ENCODE assay signal across 8 cellular contexts in genomic region chr11:88103337-88104206, GRCh38.
DNase-seq lines count a peak whose midpoint lies in the region; ATAC-seq and FAIRE-seq lines count a peak whose summit lies in the region.

No MANE protein-coding gene starts in this region.

- H3K4me1 Mint-ChIP-seq in activated naive CD8-positive, alpha-beta T cell treated with anti-CD3 and anti-CD28 coated beads, Interleukin-2, amount 50 U/mL, for 24 hours: no peaks in the 10 kb centered on the region

- intact Hi-C loops in left colon (cut with DNase I, micrococcal nuclease): no loop called here

- ATAC-seq in HG03135 (IDR thresholded peaks at IDR 0.05; ENCODE audit: unreplicated experiment) (peak; percentile 82), left colon (peak; percentile 86)
- ATAC-seq in activated naive CD8-positive, alpha-beta T cell treated with anti-CD3 and anti-CD28 coated beads, Interleukin-2, amount 50 U/mL, for 24 hours: peak; percentile 79

- DNase-seq in NCI-H1694 treated with DMSO at 0.1 percent for 48 hours (lab: John Stamatoyannopoulos, UW) (peak; percentile 7), NCI-H1694 (lab: John Stamatoyannopoulos, UW) (no peak), GM19239 (ENCODE audit: insufficient read length, low spot score) (peak; percentile 16), NOMO-1 treated with DMSO at 0.1 percent for 48 hours (lab: John Stamatoyannopoulos, UW; ENCODE audit: unreplicated experiment) (peak; percentile 30), left colon (peak in 1 of 2 donors; percentile 6), superior temporal gyrus (ENCODE audit: extremely low spot score) (no peak)
- peak; percentile 16 for DNase-seq in activated naive CD8-positive, alpha-beta T cell treated with anti-CD3 and anti-CD28 coated beads, Interleukin-2, amount 50 U/mL, for 24 hours

- H3K4me3 Mint-ChIP-seq in activated naive CD8-positive, alpha-beta T cell treated with anti-CD3 and anti-CD28 coated beads, Interleukin-2, amount 50 U/mL, for 24 hours: no peak overlapping the region

- H3K36me3 Mint-ChIP-seq in activated naive CD8-positive, alpha-beta T cell treated with anti-CD3 and anti-CD28 coated beads, Interleukin-2, amount 50 U/mL, for 24 hours (ENCODE audit: low read depth): no peaks in the 10 kb centered on the region

- no peak overlapping the region for H3K27ac Mint-ChIP-seq in activated naive CD8-positive, alpha-beta T cell treated with anti-CD3 and anti-CD28 coated beads, Interleukin-2, amount 50 U/mL, for 24 hours

- no peaks in the 10 kb centered on the region for H3K9me3 Mint-ChIP-seq in activated naive CD8-positive, alpha-beta T cell treated with anti-CD3 and anti-CD28 coated beads, Interleukin-2, amount 50 U/mL, for 24 hours

- H3K27me3 Mint-ChIP-seq in activated naive CD8-positive, alpha-beta T cell treated with anti-CD3 and anti-CD28 coated beads, Interleukin-2, amount 50 U/mL, for 24 hours: peaks cover 11% of the 10 kb centered on the region

- peak; percentile 4 for FAIRE-seq in GM19239 (lab: Jason Lieb, UNC)

Comparison
In these comparisons a context has a peak if more than half of its experiments do, and no peak if none do; other contexts are left out.
1. DNase-seq: peak in NCI-H1694 treated with DMSO at 0.1 percent for 48 hours (single experiment), GM19239 (single experiment), NOMO-1 treated with DMSO at 0.1 percent for 48 hours (single experiment) and activated naive CD8-positive, alpha-beta T cell treated with anti-CD3 and anti-CD28 coated beads, Interleukin-2, amount 50 U/mL, for 24 hours (single experiment); none in NCI-H1694 (single experiment) and superior temporal gyrus (single experiment).
2. Peak in every context shown above with its lines, with median percentiles within 50 percentile points of each other: ATAC-seq.